21 cellular contexts compared by ENCODE assay signal in the genomic region with DNA sequence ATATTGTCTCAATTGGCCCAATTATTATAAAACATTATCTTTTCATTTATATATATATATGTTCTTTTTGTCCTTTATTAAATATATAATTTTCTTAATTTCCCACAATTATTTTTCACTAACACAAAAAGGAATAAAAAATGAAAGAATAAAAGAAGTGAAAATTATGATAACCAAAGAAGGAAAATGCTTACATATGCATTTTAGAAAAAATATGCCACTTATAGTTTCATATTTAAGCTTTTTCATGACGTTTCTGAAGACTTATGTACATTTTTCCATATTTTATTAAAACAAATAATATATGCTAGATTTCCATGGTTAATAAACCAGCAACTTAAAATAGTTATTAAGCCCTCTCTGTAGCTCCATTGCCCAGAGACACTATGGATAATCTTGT. TPM values are rescaled to one million over a fixed set of nuclear protein-coding genes. Genes with fewer than 3 reads are reported as not detected.
DNase-seq lines count a peak whose midpoint lies in the region; ATAC-seq, FAIRE-seq and TF ChIP-seq lines count a peak whose summit lies in the region.
"Had no signal": no experiment of that assay in that cellular context is flagged by ENCODE, and none has a peak within 500 bp of the region (broad histone marks: within the 10 kb centered on the region; RNA-seq: fewer than 3 reads in every experiment).

No MANE protein-coding gene starts in this region.

- dilution Hi-C loops in IMR-90 (cut with HindIII; ENCODE audit: low sequenced_read_pairs, unreplicated experiment): no loop called here

- H3K4ac ChIP-seq in IMR-90 (ENCODE audit: low read depth, low read length): no peak overlapping the region
- H3K4ac ChIP-seq in H1 (replicated peaks; ENCODE audit: insufficient read length, low read depth, low read length): no peak overlapping the region

- no peak for TF ChIP-seq POLR2A in IMR-90 (IDR thresholded peaks at IDR 0.05; ENCODE audit: low read depth, low read length)
- no peak for TF ChIP-seq POLR2A in H1 (IDR thresholded peaks at IDR 0.05; ENCODE audit: control extremely low read depth in 1 of 2, low read depth in 2 of 2, low read length in 2 of 2)

- intact Hi-C loops in IMR-90 (cut with micrococcal nuclease): no loop called here

- H2BK5ac ChIP-seq in IMR-90 (ENCODE audit: low read depth, low read length, poor library complexity, severe bottlenecking) (no peak overlapping the region), H1 (ENCODE audit: low read depth, low read length) (no peak overlapping the region)

- TF ChIP-seq CTCF in IMR-90 (conservative IDR thresholded peaks at IDR 0.05; ENCODE audit: low read depth, low read length) (no peak), H1 (IDR thresholded peaks at IDR 0.05; ENCODE audit: control extremely low read depth in 1 of 3, insufficient read depth in 1 of 3, low read depth in 1 of 3, low read length in 3 of 3) (no peak)

- ATAC-seq in IMR-90 (ENCODE audit: low read depth): no peak
- ATAC-seq in GM19397 (IDR thresholded peaks at IDR 0.05; ENCODE audit: unreplicated experiment): no peak
- ATAC-seq in GM18502 (IDR thresholded peaks at IDR 0.05; ENCODE audit: poor library complexity, unreplicated experiment): no peak
- ATAC-seq: GM12878 had no signal

- H3K79me2 ChIP-seq in H1 (ENCODE audit: control insufficient read depth in 1 of 2, insufficient read depth in 2 of 2, low read length in 2 of 2): no peaks in the 10 kb centered on the region

- H2AK9ac ChIP-seq in IMR-90 (replicated peaks; ENCODE audit: low read depth, low read length, poor library complexity): no peak overlapping the region

- no peaks in the 10 kb centered on the region for H3K9me1 ChIP-seq in IMR-90 (ENCODE audit: insufficient read depth, low read length)

- H3K4me3 ChIP-seq in IMR-90 (ENCODE audit: insufficient read depth, low read depth, low read length) (no peak overlapping the region), H1 (ENCODE audit: extremely low read depth in 1 of 4, insufficient read depth in 2 of 4, low read depth in 3 of 4, low read length in 4 of 4) (no peak overlapping the region)
- H3K4me3 ChIP-seq: GM12878 had no signal

- WGBS in IMR-90 (ENCODE audit: extremely low coverage in 2 of 2, insufficient read length in 1 of 2), 2 experiments: no CpG with 5 or more reads among the region's 1 CpG
- 83% methylated on average over 1 of the region's 1 CpG; no CpG with 5 or more reads in 1 of the 2 experiments for WGBS in H1 (ENCODE audit: extremely low coverage in 1 of 2, insufficient coverage in 1 of 2, insufficient read length in 1 of 2, insufficient replicate concordance in 2 of 2, low coverage in 1 of 2, low lambda C conversion rate in 2 of 2, missing lambda C conversion rate in 1 of 2), 2 experiments

- H2BK12ac ChIP-seq in H1 (ENCODE audit: low read depth, low read length): no peak overlapping the region

- no peak for TF ChIP-seq RAD21 in IMR-90 (IDR thresholded peaks at IDR 0.05; ENCODE audit: low read length)
- TF ChIP-seq RAD21 in H1 (IDR thresholded peaks at IDR 0.05 in 1 of 2, conservative IDR thresholded peaks at IDR 0.05 in 1 of 2; ENCODE audit: low read depth in 2 of 2, low read length in 2 of 2): no peak

- H2BK20ac ChIP-seq in IMR-90 (ENCODE audit: low read depth, low read length) (no peak overlapping the region), H1 (ENCODE audit: low read length) (no peak overlapping the region)

- H3K18ac ChIP-seq in IMR-90 (ENCODE audit: low read depth, low read length) (no peak overlapping the region), H1 (ENCODE audit: extremely low read depth, low read length) (no peak overlapping the region)

- H2AK5ac ChIP-seq in IMR-90 (ENCODE audit: low read depth, low read length) (no peak overlapping the region), H1 (ENCODE audit: low read depth, low read length) (no peak overlapping the region)

- H3K9me3 ChIP-seq in IMR-90 (ENCODE audit: control insufficient read depth, insufficient read depth, low read length): no peaks in the 10 kb centered on the region
- peaks cover 7 to 20% of the 10 kb centered on the region in 2 experiments; a peak in 3 of 4 replicates for H3K9me3 ChIP-seq in H1 (ENCODE audit: insufficient read depth in 2 of 2, low read depth in 1 of 2, low read length in 1 of 2)

- H3K9ac ChIP-seq in IMR-90 (ENCODE audit: low read depth, low read length) (no peak overlapping the region), H1 (replicated peaks in 1 of 4; ENCODE audit: extremely low read depth in 1 of 4, low read depth in 3 of 4, low read length in 3 of 4) (no peak overlapping the region)

- H3K56ac ChIP-seq in IMR-90 (ENCODE audit: extremely low read depth, insufficient read depth, low read length): no peak overlapping the region
- H3K56ac ChIP-seq in H1 (replicated peaks; ENCODE audit: insufficient read length, low read depth, low read length): no peak overlapping the region

- no TSS peak for BruUV-seq in IMR-90 (replicated peaks; lab: Mats Ljungman, UMichigan)

- H3K4me1 ChIP-seq in IMR-90 (ENCODE audit: control insufficient read depth, insufficient read depth, low read length) (no peaks in the 10 kb centered on the region), H1 (replicated peaks in 1 of 4; ENCODE audit: control insufficient read depth in 3 of 4, insufficient read depth in 4 of 4, low read length in 3 of 4) (no peaks in the 10 kb centered on the region)

- H3K14ac ChIP-seq in IMR-90 (replicated peaks; ENCODE audit: low read depth, low read length) (no peak overlapping the region), H1 (ENCODE audit: insufficient read length) (no peak overlapping the region)

- TF ChIP-seq EP300 in H1 (IDR thresholded peaks at IDR 0.05; ENCODE audit: borderline replicate concordance in 1 of 2, low read depth in 2 of 2, low read length in 2 of 2): no peak

- H2AFZ ChIP-seq in IMR-90 (replicated peaks; ENCODE audit: low read length, poor library complexity) (no peak overlapping the region), H1 (ENCODE audit: low read length) (no peak overlapping the region)

- H4K91ac ChIP-seq in IMR-90 (ENCODE audit: insufficient read depth, low read depth, low read length) (no peak overlapping the region), H1 (replicated peaks; ENCODE audit: insufficient read length, low read length) (no peak overlapping the region)

- H2BK15ac ChIP-seq in IMR-90 (ENCODE audit: low read depth, low read length) (no peak overlapping the region), H1 (ENCODE audit: low read length) (no peak overlapping the region)

- H3K79me1 ChIP-seq in IMR-90 (ENCODE audit: low read depth in 1 of 2, low read length in 2 of 2) (no peaks in the 10 kb centered on the region), H1 (ENCODE audit: low read depth, low read length) (no peaks in the 10 kb centered on the region)

- POLR2A ChIA-PET in IMR-90 (lab: Charles Lee; ENCODE audit: unreplicated experiment) (no interaction called here), H1 (lab: Charles Lee; ENCODE audit: partially characterized antibody) (interaction anchor here (0.6 kb wide), 1 partner anchor 33 kb away, joined by 4 read pairs; no protein-coding TSS in a partner anchor)

- in situ Hi-C loops in IMR-90 (cut with MboI; ENCODE audit: low sequenced_read_pairs): no loop called here

- no peak overlapping the region for H3K23ac ChIP-seq in IMR-90 (ENCODE audit: low read depth, low read length)
- H3K23ac ChIP-seq in H1 (ENCODE audit: insufficient read length): no peak overlapping the region

- no peaks in the 10 kb centered on the region for H3K27me3 ChIP-seq in IMR-90 (ENCODE audit: control insufficient read depth, insufficient read depth, low read length)
- no peaks in the 10 kb centered on the region for H3K27me3 ChIP-seq in H1 (replicated peaks in 1 of 4; ENCODE audit: control insufficient read depth in 3 of 4, extremely low read depth in 1 of 4, insufficient read depth in 3 of 4, low read length in 3 of 4)

- H4K5ac ChIP-seq in IMR-90 (ENCODE audit: low read depth, low read length) (no peak overlapping the region), H1 (ENCODE audit: insufficient read length, low read depth, low read length) (no peak overlapping the region)

- H3K4me2 ChIP-seq in IMR-90 (ENCODE audit: low read depth, low read length): no peak overlapping the region
- no peak overlapping the region for H3K4me2 ChIP-seq in H1 (ENCODE audit: insufficient read depth in 1 of 2, low read depth in 2 of 2, low read length in 2 of 2)

- H3K27ac ChIP-seq in IMR-90 (ENCODE audit: insufficient read depth, low read length) (no peak overlapping the region), H1 (ENCODE audit: low read depth, low read length) (no peak overlapping the region)

- CTCF ChIA-PET in IMR-90 (lab: Yijun Ruan, JAX): interaction anchor here (0.5 to 1.5 kb wide), 2 partner anchors 9 to 263 kb away, joined by 4 to 5 read pairs; no protein-coding TSS in a partner anchor
- CTCF ChIA-PET in H1 (lab: Charles Lee; ENCODE audit: partially characterized antibody): interaction anchor here (0.5 to 2.6 kb wide), 7 partner anchors 9 to 294 kb away, joined by 3 to 6 read pairs (median 3); no protein-coding TSS in a partner anchor

- H3K36me3 ChIP-seq in IMR-90 (ENCODE audit: control insufficient read depth, insufficient read depth, low read length): no peaks in the 10 kb centered on the region
- H3K36me3 ChIP-seq in H1 (ENCODE audit: control insufficient read depth in 2 of 4, insufficient read depth in 4 of 4, low read length in 3 of 4): no peaks in the 10 kb centered on the region

- DNase-seq in EH (ENCODE audit: low read depth) (peak; percentile 1), IMR-90 (no peak), H1 (ENCODE audit: low read depth in 1 of 2, low spot score in 2 of 2) (no peak), 8988T (no peak)
- DNase-seq in activated naive CD4-positive, alpha-beta T cell treated with Interleukin-2 at 50 U/mL for 16 hours: no peak
- DNase-seq: C1 segment of cervical spinal cord; Calu3; CD4-positive, alpha-beta memory T cell; COR-L47; DMS53; DMS79 treated with DMSO at 0.1 percent for 48 hours; GDM1; GOT3; H7; HCEC 1CT had no signal

- no peaks in the 10 kb centered on the region for H3K23me2 ChIP-seq in H1 (ENCODE audit: low read depth, low read length)

- H4K8ac ChIP-seq in IMR-90 (ENCODE audit: low read depth in 2 of 2, low read length in 2 of 2) (no peak overlapping the region), H1 (ENCODE audit: extremely low read depth, insufficient read depth, low read length) (no peak overlapping the region)

- H4K20me1 ChIP-seq in IMR-90 (ENCODE audit: insufficient read depth, low read length): no peaks in the 10 kb centered on the region
- H4K20me1 ChIP-seq in H1 (replicated peaks in 1 of 2; ENCODE audit: control insufficient read depth in 1 of 2, insufficient read depth in 2 of 2, low read length in 2 of 2): no peaks in the 10 kb centered on the region

- H2BK120ac ChIP-seq in IMR-90 (ENCODE audit: low read depth, low read length) (no peak overlapping the region), H1 (replicated peaks; ENCODE audit: low read depth, low read length) (no peak overlapping the region)

- no peak for FAIRE-seq in H1 (lab: Jason Lieb, UNC)
- FAIRE-seq in islet of Langerhans (lab: Jason Lieb, UNC): peak; percentile 38
- FAIRE-seq: A204.1, GM12878, GM18507 had no signal

RNA-seq across cellular contexts. Expression of a gene that starts 34.9 kb away (rescaled TPM):
- total RNA-seq in IMR-90 (2012; rRNA removed): 2.0 and 3.1 TPM in 2 replicates
- polyA plus RNA-seq in IMR-90 (2012; rRNA removed) (1.6 and 2.3 TPM in 2 replicates), H1 (2011; rRNA removed) (3.1 and 4.9 TPM in 2 replicates)
- 0.78 and 1.1 TPM in 2 replicates for polyA plus RNA-seq in IMR-90 (2012; cell fraction: cytosol; rRNA removed)
- polyA plus RNA-seq in IMR-90 (2012; cell fraction: nucleus; rRNA removed; ENCODE audit: low replicate concordance): 1.7 and 3.2 TPM in 2 replicates
- total RNA-seq in H1 (2021; fragmentation: NEBNext Ultra II Directional; extraction: Animal tissue kit (Norgen Biotek cat#: 25700)): 13.3 and 15.6 TPM in 2 replicates
- 4.6 TPM for polyA plus RNA-seq in H1 (2011; cell fraction: cytosol; rRNA removed)
- polyA plus RNA-seq in H1 (2011; cell fraction: nucleus; rRNA removed): 6.1 TPM
- 6.7 to 10.7 TPM (median 7.6 TPM) in 4 replicates for polyA plus RNA-seq in H1 (2012, experiment 1 of 2)
- polyA plus RNA-seq in H1 (2012, experiment 2 of 2): 0.94 TPM
- polyA plus RNA-seq in H1 (2013, experiment 1 of 2): 7.8 TPM
- polyA plus RNA-seq in H1 (2013, experiment 2 of 2): 7.9 TPM
- polyA minus RNA-seq in H1 (2011; rRNA and poly(A)+ RNA removed): 4.1 and 4.9 TPM in 2 replicates
- polyA minus RNA-seq in H1 (2011; cell fraction: cytosol; rRNA and poly(A)+ RNA removed): 6.0 TPM
- 21.3 TPM for polyA minus RNA-seq in H1 (2011; cell fraction: nucleus; rRNA and poly(A)+ RNA removed)
